11 cellular contexts compared by ENCODE assay signal in the genomic region with DNA sequence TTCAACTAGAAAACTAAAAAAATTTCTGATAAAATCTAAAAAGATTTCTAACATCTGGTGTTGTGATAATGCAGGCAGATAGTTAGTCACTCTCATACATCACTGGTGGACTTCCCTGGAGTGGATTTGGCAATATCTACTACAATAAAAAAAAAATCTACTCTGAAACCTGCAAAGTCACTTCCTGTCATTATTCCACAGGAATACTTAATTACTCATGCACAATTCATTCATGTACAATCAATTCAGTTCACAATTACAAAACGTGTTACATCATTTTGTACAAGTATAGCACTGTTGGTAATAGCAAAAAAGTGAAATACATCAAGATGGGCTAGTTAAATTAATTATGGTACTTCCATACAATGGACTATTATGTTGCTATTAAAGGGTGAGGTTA.
DNase-seq lines count a peak whose midpoint lies in the region; ATAC-seq lines count a peak whose summit lies in the region.
"Had no signal": no experiment of that assay in that cellular context is flagged by ENCODE, and none has a peak within 500 bp of the region (broad histone marks: within the 10 kb centered on the region; RNA-seq: fewer than 3 reads in every experiment).

No MANE protein-coding gene starts in this region.

- peak overlapping the region; percentile 95 for H3K27ac ChIP-seq in SK-N-MC

- DNase-seq in AG08396 (ENCODE audit: low spot score) (peak; percentile 36), HCEC 1CT (peak; percentile 87), SK-N-MC (ENCODE audit: low read depth, low spot score) (no peak), fibroblast of the conjunctiva (ENCODE audit: low read depth) (peak; percentile 51), activated gamma-delta T cell treated with Interleukin-2 at 50 U/mL for 16 hours (no peak)
- no peak for DNase-seq in stimulated activated CD8-positive, alpha-beta memory T cell treated with anti-CD3 and anti-CD28 coated beads, Interleukin-4, amount 100 ng/mL, for 48 hours
- DNase-seq: DND-41, NCI-H1105 treated with DMSO at 0.1 percent for 48 hours had no signal

- H3K36me3 ChIP-seq in SK-N-MC (ENCODE audit: insufficient read depth, low read length), result no peaks in the 10 kb centered on the region

- peak overlapping the region; percentile 30 for H3K9ac ChIP-seq in SK-N-MC (ENCODE audit: insufficient read length)

- no peaks in the 10 kb centered on the region for H3K9me3 ChIP-seq in SK-N-MC (ENCODE audit: low read depth, low read length)

- no peak for ATAC-seq in HG02852 (IDR thresholded peaks at IDR 0.05; ENCODE audit: unreplicated experiment)
- no peak for ATAC-seq in HG03469 (IDR thresholded peaks at IDR 0.05; ENCODE audit: unreplicated experiment)
- ATAC-seq: sciatic nerve had no signal

- H3K4me3 ChIP-seq in SK-N-MC, result peak overlapping the region; percentile 24; the same call in 1 of the 2 replicates

Comparison
In these comparisons a context has a peak if more than half of its experiments do, and no peak if none do; other contexts are left out.
1. DNase-seq: peak in AG08396 (single experiment), HCEC 1CT (single experiment) and fibroblast of the conjunctiva (single experiment); none in SK-N-MC (single experiment), activated gamma-delta T cell treated with Interleukin-2 at 50 U/mL for 16 hours (single experiment) and stimulated activated CD8-positive, alpha-beta memory T cell treated with anti-CD3 and anti-CD28 coated beads, Interleukin-4, amount 100 ng/mL, for 48 hours (single experiment).